Comparison of ENCODE assay signal across 14 cellular contexts in the genomic region with DNA sequence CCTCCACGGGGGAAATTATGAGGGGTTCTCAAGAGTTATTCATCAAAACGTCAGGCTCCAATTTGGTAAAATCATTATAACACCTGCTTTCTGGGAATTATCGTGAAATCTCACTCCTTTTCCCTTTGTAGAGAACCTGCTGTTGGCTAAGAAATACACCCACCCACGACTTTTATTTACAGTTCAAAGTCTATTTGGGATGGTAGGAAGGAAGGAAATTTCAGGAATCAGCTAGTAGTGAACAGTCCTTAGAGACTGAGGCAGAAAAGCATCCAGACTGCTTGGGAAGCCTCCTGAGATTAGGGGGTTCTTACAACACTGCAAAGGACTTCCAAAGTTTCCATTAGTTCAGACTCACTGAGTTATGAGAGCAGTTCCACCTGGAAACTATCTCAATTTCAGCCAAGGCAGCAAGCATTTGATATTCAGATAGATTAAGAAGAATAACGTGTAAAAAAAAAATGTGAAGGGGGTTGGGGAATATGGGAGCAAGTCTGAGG. TPM values are rescaled to one million over a fixed set of nuclear protein-coding genes. Genes with fewer than 3 reads are reported as not detected.
DNase-seq lines count a peak whose midpoint lies in the region; ATAC-seq and TF ChIP-seq lines count a peak whose summit lies in the region.
"Had no signal": no experiment of that assay in that cellular context is flagged by ENCODE, and none has a peak within 500 bp of the region (broad histone marks: within the 10 kb centered on the region; RNA-seq: fewer than 3 reads in every experiment).

No MANE protein-coding gene starts in this region.

- no peak overlapping the region for H3K27ac Mint-ChIP-seq in MCF 10A (ENCODE audit: low read depth, unreplicated experiment)

- no TSS peak for BruUV-seq in MCF 10A (replicated peaks; lab: Mats Ljungman, UMichigan)

- no peak overlapping the region for H3K4me3 Mint-ChIP-seq in MCF 10A (ENCODE audit: unreplicated experiment)

- H3K4me3 ChIP-seq in right atrium auricular region, result no peak overlapping the region
- no peak overlapping the region for H3K4me3 ChIP-seq in hepatocyte
- no peak overlapping the region for H3K4me3 ChIP-seq in parathyroid adenoma (ENCODE audit: low read depth, low read length)
- H3K4me3 ChIP-seq: HAP-1 had no signal

- H4K20me1 ChIP-seq in hepatocyte (ENCODE audit: insufficient read depth, poor library complexity, severe bottlenecking), result no peaks in the 10 kb centered on the region

- intact Hi-C loops in Right ventricle myocardium inferior (cut with DNase I) (no loop called here), posterior cingulate gyrus (cut with DNase I) (loop anchor here (10.0 kb wide), 1 partner anchor 989 kb away; no protein-coding TSS in a partner anchor), MCF 10A (cut with micrococcal nuclease) (no loop called here)

- peaks cover 15% of the 10 kb centered on the region for H3K4me1 Mint-ChIP-seq in MCF 10A (ENCODE audit: insufficient read depth, unreplicated experiment)
- H3K4me1 Mint-ChIP-seq: CD14-positive monocyte had no signal

- peaks cover 15% of the 10 kb centered on the region for H3K27me3 Mint-ChIP-seq in MCF 10A (ENCODE audit: insufficient read depth, unreplicated experiment)

- H3K36me3 ChIP-seq in right atrium auricular region, result no peaks in the 10 kb centered on the region
- H3K36me3 ChIP-seq in hepatocyte (replicated peaks; ENCODE audit: insufficient read depth, low read depth), result no peaks in the 10 kb centered on the region
- H3K36me3 ChIP-seq in parathyroid adenoma (ENCODE audit: control insufficient read depth, insufficient read depth, low read length), result no peaks in the 10 kb centered on the region
- H3K36me3 ChIP-seq: HAP-1 had no signal

- H3K79me2 ChIP-seq in hepatocyte (no peaks in the 10 kb centered on the region), parathyroid adenoma (no peaks in the 10 kb centered on the region)

- WGBS in hepatocyte (ENCODE audit: low lambda C conversion rate, missing lambda C conversion rate), result 38% methylated on average over 5 of the region's 5 CpGs

- ATAC-seq in Right ventricle myocardium inferior, result peak; percentile 70
- no peak for ATAC-seq in HG02610 (IDR thresholded peaks at IDR 0.05; ENCODE audit: unreplicated experiment)
- ATAC-seq: HepG2 had no signal

- no peaks in the 10 kb centered on the region for H3K4me1 ChIP-seq in right atrium auricular region
- H3K4me1 ChIP-seq in hepatocyte (ENCODE audit: insufficient read depth), result peaks cover 15% of the 10 kb centered on the region
- no peaks in the 10 kb centered on the region for H3K4me1 ChIP-seq in parathyroid adenoma
- H3K4me1 ChIP-seq: HAP-1 had no signal

- H3K9me3 ChIP-seq in right atrium auricular region (no peaks in the 10 kb centered on the region), hepatocyte (ENCODE audit: low read depth) (no peaks in the 10 kb centered on the region), parathyroid adenoma (ENCODE audit: control insufficient read depth, low read length) (no peaks in the 10 kb centered on the region)
- H3K9me3 ChIP-seq: HAP-1 had no signal

- POLR2A ChIA-PET in MCF 10A (lab: Yijun Ruan, JAX), result interaction anchor here (0.6 kb wide), 1 partner anchor 618 kb away, joined by 3 read pairs; no protein-coding TSS in a partner anchor

- no peaks in the 10 kb centered on the region for H3K9me2 ChIP-seq in hepatocyte (replicated peaks; ENCODE audit: insufficient read depth)

- no peak for TF ChIP-seq CTCF in right atrium auricular region (IDR thresholded peaks at IDR 0.05)
- TF ChIP-seq CTCF in hepatocyte (IDR thresholded peaks at IDR 0.05; ENCODE audit: poor library complexity), result no peak
- TF ChIP-seq CTCF in parathyroid adenoma (IDR thresholded peaks at IDR 0.05), result no peak
- no peak for TF ChIP-seq CTCF in MCF 10A (IDR thresholded peaks at IDR 0.05; ENCODE audit: unreplicated experiment)

- DNase-seq in Right ventricle myocardium inferior (ENCODE audit: missing footprints), result no peak
- DNase-seq in right atrium auricular region (ENCODE audit: low spot score), result no peak
- DNase-seq in hepatocyte (ENCODE audit: low spot score), result peak; percentile 12
- DNase-seq in posterior cingulate gyrus, result no peak
- DNase-seq in MCF 10A (ENCODE audit: unreplicated experiment), result no peak
- DNase-seq: DMS53, GF-D8, GOT3 had no signal

- H2AFZ ChIP-seq in hepatocyte (no peak overlapping the region), parathyroid adenoma (peak overlapping the region; percentile 26)

- CTCF ChIA-PET in MCF 10A (lab: Yijun Ruan, JAX), result interaction anchor here (1.3 to 11.0 kb wide), 2 partner anchors 25 to 584 kb away, joined by 4 to 135 read pairs; no protein-coding TSS in a partner anchor

- H3K9ac ChIP-seq in parathyroid adenoma, result no peak overlapping the region

- H3K4me2 ChIP-seq in hepatocyte (peak overlapping the region; percentile 68), parathyroid adenoma (ENCODE audit: low read length) (no peak overlapping the region)

- H3K27me3 ChIP-seq in right atrium auricular region (no peaks in the 10 kb centered on the region), hepatocyte (no peaks in the 10 kb centered on the region), parathyroid adenoma (ENCODE audit: control insufficient read depth, insufficient read depth, low read length) (no peaks in the 10 kb centered on the region)

- no peaks in the 10 kb centered on the region for H3K36me3 Mint-ChIP-seq in MCF 10A (ENCODE audit: insufficient read depth, unreplicated experiment)
- H3K36me3 Mint-ChIP-seq: CD14-positive monocyte had no signal

- H3K9me3 Mint-ChIP-seq in MCF 10A (ENCODE audit: unreplicated experiment), result no peaks in the 10 kb centered on the region

- H3K27ac ChIP-seq in right atrium auricular region (no peak overlapping the region), hepatocyte (peak overlapping the region; percentile 77), parathyroid adenoma (no peak overlapping the region)
- H3K27ac ChIP-seq: 22Rv1 had no signal

RNA-seq across cellular contexts. Expression of a gene that starts 9.4 kb away (rescaled TPM):
- total RNA-seq in Right ventricle myocardium inferior (4.6 TPM), right atrium auricular region (1 to 10 TPM; 3.4 to 8.9 TPM), hepatocyte (16.7 and 27.3 TPM in 2 replicates), MCF 10A (2022) (40.6 and 51.3 TPM in 2 replicates)
- 17.9 and 18.4 TPM in 2 replicates for polyA plus RNA-seq in hepatocyte
